In the genomic region with DNA sequence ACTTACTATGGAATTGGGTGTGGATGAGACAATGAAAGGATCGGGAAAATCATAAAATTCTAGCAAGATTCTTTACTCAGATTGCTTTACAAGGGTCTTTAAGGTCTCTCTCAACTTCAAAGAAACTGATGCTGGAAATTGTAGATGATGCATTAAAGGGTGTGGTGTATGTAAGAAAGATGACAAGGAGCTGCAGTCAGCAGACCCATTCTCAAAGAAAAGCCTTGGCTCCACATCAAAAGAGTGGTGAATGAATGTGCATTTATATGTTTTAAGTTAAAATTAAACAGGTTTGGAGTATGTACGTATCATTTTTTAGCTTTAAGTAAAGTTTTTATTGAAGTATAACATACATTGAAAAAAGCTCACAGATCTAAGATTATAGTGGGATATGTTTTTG, we compare ENCODE assay signal across 20 cellular contexts.
DNase-seq lines count a peak whose midpoint lies in the region; ATAC-seq and TF ChIP-seq lines count a peak whose summit lies in the region.
"Had no signal": no experiment of that assay in that cellular context is flagged by ENCODE, and none has a peak within 500 bp of the region (broad histone marks: within the 10 kb centered on the region; RNA-seq: fewer than 3 reads in every experiment).

No MANE protein-coding gene starts in this region.

- H3K9me3 Mint-ChIP-seq in chondrocyte (ENCODE audit: low read depth), result peaks cover 8% of the 10 kb centered on the region
- H3K9me3 Mint-ChIP-seq in mesothelial cell of epicardium, result peaks cover 2% of the 10 kb centered on the region
- H3K9me3 Mint-ChIP-seq: CD8-positive, alpha-beta T cell had no signal

- in situ Hi-C loops in GM23248 (cut with MboI), result no loop called here

- no peak overlapping the region for H3K4me2 ChIP-seq in GM23248 (ENCODE audit: unreplicated experiment)
- H3K4me2 ChIP-seq: BLaER1, GM23338 had no signal

- WGBS in GM23248 (ENCODE audit: low coverage in 1 of 2, low lambda C conversion rate in 2 of 2, missing lambda C conversion rate in 2 of 2), 2 experiments, result 71 to 78% methylated on average over 2 of the region's 2 CpGs

- ATAC-seq in HG02852 (IDR thresholded peaks at IDR 0.05; ENCODE audit: unreplicated experiment), result no peak
- no peak for ATAC-seq in GM18907 (IDR thresholded peaks at IDR 0.05; ENCODE audit: unreplicated experiment)
- ATAC-seq: CD8-positive, alpha-beta T cell; GM23338; HCT116 had no signal

- no peak overlapping the region for H3K4me3 ChIP-seq in GM23248
- H3K4me3 ChIP-seq in fibroblast of mammary gland (ENCODE audit: control insufficient read depth, low read depth, low read length), result no peak overlapping the region
- H3K4me3 ChIP-seq: BLaER1, GM23338 had no signal

- no peaks in the 10 kb centered on the region for H3K79me2 ChIP-seq in GM23248 (ENCODE audit: insufficient read depth)

- peaks cover 22% of the 10 kb centered on the region for H3K4me1 ChIP-seq in GM23248 (ENCODE audit: insufficient read depth)
- H3K4me1 ChIP-seq: BLaER1 had no signal

- H3K9ac ChIP-seq in GM23248, result no peak overlapping the region
- H3K9ac ChIP-seq: BLaER1 had no signal

- H3K4me3 Mint-ChIP-seq in chondrocyte (ENCODE audit: unreplicated experiment) (no peak overlapping the region), mesothelial cell of epicardium (no peak overlapping the region)
- H3K4me3 Mint-ChIP-seq: B cell; CD4-positive, CD25-positive, alpha-beta regulatory T cell; CD8-positive, alpha-beta T cell; GM23338; H9 had no signal

- no peaks in the 10 kb centered on the region for H3K27me3 ChIP-seq in GM23248 (replicated peaks; ENCODE audit: insufficient read depth)
- H3K27me3 ChIP-seq: BLaER1 had no signal

- H3K27ac Mint-ChIP-seq in chondrocyte (ENCODE audit: unreplicated experiment) (peak overlapping the region; percentile 60), mesothelial cell of epicardium (peak overlapping the region; percentile 19)
- H3K27ac Mint-ChIP-seq: B cell; CD4-positive, CD25-positive, alpha-beta regulatory T cell; CD8-positive, alpha-beta T cell; GM23338; H9 had no signal

- no peaks in the 10 kb centered on the region for H3K9me3 ChIP-seq in GM23248 (ENCODE audit: low read depth)

- H2AFZ ChIP-seq in GM23248, result no peak overlapping the region
- H2AFZ ChIP-seq: GM23338 had no signal

- H3K36me3 Mint-ChIP-seq in chondrocyte (ENCODE audit: low read depth) (peaks cover under 1% of the 10 kb centered on the region), mesothelial cell of epicardium (peaks cover 2% of the 10 kb centered on the region)
- H3K36me3 Mint-ChIP-seq: CD4-positive, CD25-positive, alpha-beta regulatory T cell; CD8-positive, alpha-beta T cell had no signal

- no peak for TF ChIP-seq CTCF in chondrocyte (IDR thresholded peaks at IDR 0.05)
- no peak for TF ChIP-seq CTCF in fibroblast of mammary gland (conservative IDR thresholded peaks at IDR 0.05; ENCODE audit: control insufficient read depth, insufficient read depth, low read depth, low read length)
- TF ChIP-seq CTCF in mesothelial cell of epicardium (IDR thresholded peaks at IDR 0.05; ENCODE audit: unreplicated experiment), result no peak

- H3K9me2 ChIP-seq in GM23248 (ENCODE audit: insufficient read depth), result no peaks in the 10 kb centered on the region

- H4K20me1 ChIP-seq in GM23248 (ENCODE audit: insufficient read depth), result no peaks in the 10 kb centered on the region
- H4K20me1 ChIP-seq: BLaER1 had no signal

- H3K4me1 Mint-ChIP-seq in chondrocyte (ENCODE audit: low read depth), result peaks cover 54% of the 10 kb centered on the region
- peaks cover 39% of the 10 kb centered on the region for H3K4me1 Mint-ChIP-seq in mesothelial cell of epicardium
- H3K4me1 Mint-ChIP-seq: B cell; CD4-positive, CD25-positive, alpha-beta regulatory T cell had no signal

- no peaks in the 10 kb centered on the region for H3K27me3 Mint-ChIP-seq in chondrocyte (ENCODE audit: low read depth)
- no peaks in the 10 kb centered on the region for H3K27me3 Mint-ChIP-seq in mesothelial cell of epicardium (ENCODE audit: low read depth)

- no peaks in the 10 kb centered on the region for H3K36me3 ChIP-seq in GM23248 (ENCODE audit: low read depth)
- H3K36me3 ChIP-seq: BLaER1 had no signal

- H3F3A ChIP-seq in GM23248 (ENCODE audit: insufficient read depth), result peaks cover 21% of the 10 kb centered on the region

- H3K27ac ChIP-seq in GM23248, result no peak overlapping the region
- H3K27ac ChIP-seq: BLaER1, C4-2B had no signal

- peak; percentile 56 for DNase-seq in GM23248
- DNase-seq in chondrocyte (ENCODE audit: low spot score), result no peak
- DNase-seq in fibroblast of mammary gland (ENCODE audit: low read depth), result peak; percentile 11
- DNase-seq in mesothelial cell of epicardium (ENCODE audit: low spot score in 2 of 2, unreplicated experiment in 2 of 2), result no peak
- DNase-seq in stimulated activated CD4-positive, alpha-beta T cell treated with anti-CD3 and anti-CD28 coated beads, Interleukin-1b, Interleukin-23, amount 100 ng/mL, for 48 hours, result no peak
- DNase-seq in SHP77 treated with DMSO at 0.1 percent for 48 hours (lab: John Stamatoyannopoulos, UW), result no peak
- DNase-seq: CD4-positive, CD25-positive, alpha-beta regulatory T cell; CD8-positive, alpha-beta T cell; DMS 273 treated with DMSO at 0.1 percent for 48 hours; DMS79; EL; GF-D8; H9 had no signal

Comparison
In these comparisons a context has a peak if more than half of its experiments do, and no peak if none do; other contexts are left out.
1. DNase-seq: peak in GM23248 (single experiment) and fibroblast of mammary gland (single experiment); none in chondrocyte (single experiment), mesothelial cell of epicardium (0 of 2), stimulated activated CD4-positive, alpha-beta T cell treated with anti-CD3 and anti-CD28 coated beads, Interleukin-1b, Interleukin-23, amount 100 ng/mL, for 48 hours (single experiment) and SHP77 treated with DMSO at 0.1 percent for 48 hours (single experiment).